ENCODE assay signal across 9 cellular contexts in the genomic region with DNA sequence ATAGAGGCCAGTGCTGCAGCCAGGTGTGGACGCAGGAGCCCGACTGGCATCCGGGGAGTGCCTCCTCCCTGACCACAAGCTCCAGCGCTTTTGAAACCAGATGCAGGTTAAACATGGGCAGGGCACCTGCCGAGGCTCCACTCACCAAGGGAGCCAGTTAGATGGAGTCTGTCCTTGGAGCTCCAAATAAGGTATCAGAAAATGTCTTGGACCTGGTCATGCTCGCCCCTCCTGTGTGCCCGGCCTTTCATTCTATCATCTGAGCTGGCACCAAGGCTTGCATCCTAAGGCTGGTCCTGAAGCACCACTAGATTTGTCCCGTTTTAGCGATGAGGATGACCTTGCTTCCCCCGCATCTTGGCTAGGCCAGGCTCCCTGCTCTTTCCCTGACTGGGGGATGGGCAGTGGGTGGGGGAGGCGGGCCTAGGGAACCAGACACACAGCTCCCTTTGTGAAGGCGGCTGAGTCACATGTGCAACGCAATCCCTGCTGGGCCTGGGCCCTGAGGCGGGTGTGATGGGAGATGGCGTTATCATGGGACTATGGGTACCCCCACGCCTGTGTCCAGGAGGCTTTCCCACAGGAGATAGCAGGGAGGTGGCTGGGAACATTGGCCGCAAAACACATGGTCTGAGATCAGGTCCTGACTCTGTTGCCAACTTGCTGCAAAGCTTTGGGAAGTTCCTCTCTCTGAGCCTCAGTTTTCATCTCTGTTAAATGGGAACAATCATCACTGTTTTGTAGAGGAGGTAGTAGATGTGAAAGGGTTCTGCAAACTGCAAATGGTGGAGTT. TPM values are rescaled to one million over a fixed set of nuclear protein-coding genes. Genes with fewer than 3 reads are reported as not detected.
DNase-seq lines count a peak whose midpoint lies in the region; ATAC-seq, FAIRE-seq and TF ChIP-seq lines count a peak whose summit lies in the region.
"Had no signal": no experiment of that assay in that cellular context is flagged by ENCODE, and none has a peak within 500 bp of the region (broad histone marks: within the 10 kb centered on the region; RNA-seq: fewer than 3 reads in every experiment).

No MANE protein-coding gene starts in this region.

- H3K79me2 ChIP-seq in OCI-LY7 (ENCODE audit: insufficient read depth, low read depth, low read length): no peaks in the 10 kb centered on the region

- no peaks in the 10 kb centered on the region for H3K36me3 Mint-ChIP-seq in stimulated activated memory B cell treated with anti-CD40 and anti-IgM and Interleukin-4, amounts not matched to agents 10 μg/mL and 1 μg/mL and 100 μg/mL, for 72 hours

- H3K4me1 Mint-ChIP-seq in stimulated activated memory B cell treated with anti-CD40 and anti-IgM and Interleukin-4, amounts not matched to agents 10 μg/mL and 1 μg/mL and 100 μg/mL, for 72 hours: peaks cover 11% of the 10 kb centered on the region

- no peaks in the 10 kb centered on the region for H3K9me3 ChIP-seq in OCI-LY7 (ENCODE audit: low read length)

- H3K4me3 ChIP-seq in OCI-LY7 (ENCODE audit: low read depth, low read length, poor library complexity, severe bottlenecking): no peak overlapping the region

- CTCF ChIA-PET in RWPE1 (lab: Yijun Ruan, JAX): interaction anchor here (0.6 to 1.3 kb wide), 4 partner anchors 24 to 33 kb away, joined by 3 to 4 read pairs (median 4); no protein-coding TSS in a partner anchor
- CTCF ChIA-PET in OCI-LY7 (lab: Charles Lee; ENCODE audit: unreplicated experiment): no interaction called here

- intact Hi-C loops in sciatic nerve (cut with DNase I) (no loop called here), OCI-LY7 (cut with micrococcal nuclease; ENCODE audit: unreplicated experiment) (no loop called here)

- H3K9me2 ChIP-seq in OCI-LY7 (ENCODE audit: insufficient read depth, low read length): no peaks in the 10 kb centered on the region

- H3K27me3 Mint-ChIP-seq in stimulated activated memory B cell treated with anti-CD40 and anti-IgM and Interleukin-4, amounts not matched to agents 10 μg/mL and 1 μg/mL and 100 μg/mL, for 72 hours: peaks cover 65% of the 10 kb centered on the region

- BruUV-seq in OCI-LY7 (replicated peaks; lab: Mats Ljungman, UMichigan): no TSS peak

- no peak overlapping the region for H3K4me2 ChIP-seq in OCI-LY7 (ENCODE audit: low read length)

- H3K36me3 ChIP-seq in OCI-LY7 (ENCODE audit: insufficient read depth, low read length): no peaks in the 10 kb centered on the region

- no peak overlapping the region for H2AFZ ChIP-seq in OCI-LY7 (ENCODE audit: low read length)

- no peak overlapping the region for H3K27ac Mint-ChIP-seq in stimulated activated memory B cell treated with anti-CD40 and anti-IgM and Interleukin-4, amounts not matched to agents 10 μg/mL and 1 μg/mL and 100 μg/mL, for 72 hours

- H4K20me1 ChIP-seq in OCI-LY7 (ENCODE audit: insufficient read depth, low read length): no peaks in the 10 kb centered on the region

- no peak for FAIRE-seq in frontal cortex (lab: Jason Lieb, UNC)

- peak; percentile 41 for DNase-seq in H4 (ENCODE audit: low spot score)
- peak; percentile 76 for DNase-seq in RWPE1 (ENCODE audit: low spot score)
- DNase-seq in frontal cortex (ENCODE audit: low spot score in 2 of 2): peak; percentile 61 to 68
- peak; percentile 83 for DNase-seq in sciatic nerve (ENCODE audit: low spot score)
- DNase-seq in OCI-LY7 (ENCODE audit: low spot score): no peak
- DNase-seq: activated T-cell treated with anti-CD3 and anti-CD28 coated beads for 4 hours had no signal

- peak overlapping the region; percentile 95 for H3K27ac ChIP-seq in RWPE1
- H3K27ac ChIP-seq in OCI-LY7 (ENCODE audit: low read depth, low read length, poor library complexity, severe bottlenecking): no peak overlapping the region

- TF ChIP-seq CTCF in RWPE1 (conservative IDR thresholded peaks at IDR 0.05; ENCODE audit: low read depth) (no peak), OCI-LY7 (conservative IDR thresholded peaks at IDR 0.05; ENCODE audit: low read length) (no peak)

- H3K9me3 Mint-ChIP-seq in stimulated activated memory B cell treated with anti-CD40 and anti-IgM and Interleukin-4, amounts not matched to agents 10 μg/mL and 1 μg/mL and 100 μg/mL, for 72 hours: no peaks in the 10 kb centered on the region

- H3K4me1 ChIP-seq in OCI-LY7 (ENCODE audit: insufficient read depth, low read length, poor library complexity, severe bottlenecking): no peaks in the 10 kb centered on the region

- POLR2A ChIA-PET in RWPE1 (lab: Yijun Ruan, JAX; ENCODE audit: low non-redundant PET) (interaction anchor here (1.2 kb wide), 1 partner anchor 19 kb away, joined by 4 read pairs; no protein-coding TSS in a partner anchor), OCI-LY7 (lab: Charles Lee) (no interaction called here)

- no peak overlapping the region for H3K4me3 Mint-ChIP-seq in stimulated activated memory B cell treated with anti-CD40 and anti-IgM and Interleukin-4, amounts not matched to agents 10 μg/mL and 1 μg/mL and 100 μg/mL, for 72 hours

- ATAC-seq in sciatic nerve: peak; percentile 62
- ATAC-seq in stimulated activated memory B cell treated with anti-CD40 and anti-IgM and Interleukin-4, amounts not matched to agents 10 μg/mL and 1 μg/mL and 100 μg/mL, for 72 hours: no peak
- ATAC-seq in GM19467 (IDR thresholded peaks at IDR 0.05; ENCODE audit: unreplicated experiment): no peak
- no peak for ATAC-seq in HG03565 (IDR thresholded peaks at IDR 0.05; ENCODE audit: unreplicated experiment)

RNA-seq across cellular contexts. Expression of gene ADGRG1, which starts 5.0 kb away (rescaled TPM):
- total RNA-seq in H4 (2014; rRNA removed; shearing (Covaris generic)): 1.2 and 1.3 TPM in 2 replicates
- total RNA-seq in frontal cortex: 19.6 TPM
- 47.4 TPM for total RNA-seq in sciatic nerve
- total RNA-seq in OCI-LY7 (2014; rRNA removed; shearing (Covaris generic)): not detected in 2 replicates
- total RNA-seq in OCI-LY7 (2022): not detected in 2 replicates

RNA-seq across cellular contexts. Expression of gene ADGRG3, which starts 44.7 kb away (rescaled TPM):
- total RNA-seq in H4 (2014; rRNA removed; shearing (Covaris generic)): not detected in 2 replicates
- total RNA-seq in frontal cortex: not detected
- total RNA-seq in sciatic nerve: 4.6 TPM
- not detected in 2 replicates for total RNA-seq in OCI-LY7 (2014; rRNA removed; shearing (Covaris generic))
- not detected in 2 replicates for total RNA-seq in OCI-LY7 (2022)
